Comparison of ENCODE assay signal across 1 cellular context in genomic region chr10:74006269-74006668, GRCh38.
TF ChIP-seq lines count a peak whose summit lies in the region.

No MANE protein-coding gene starts in this region.

TF ChIP-seq in HepG2, 621 proteins besides CTCF, POLR2A, EP300 and RAD21:
- no peak for TF ChIP-seq ZFP90 (CRISPR knock-in tag; IDR thresholded peaks at IDR 0.05; ENCODE audit: borderline replicate concordance)
- TF ChIP-seq ZNF251 (CRISPR knock-in tag; IDR thresholded peaks at IDR 0.05), result no peak
- TF ChIP-seq ZBTB37 (CRISPR knock-in tag; IDR thresholded peaks at IDR 0.05), result no peak
- TF ChIP-seq MBNL3 (CRISPR knock-in tag; conservative IDR thresholded peaks at IDR 0.05), result no peak
- no peak for TF ChIP-seq ZNF44 (CRISPR knock-in tag; IDR thresholded peaks at IDR 0.05)
- no peak for TF ChIP-seq KLF13 (CRISPR knock-in tag; IDR thresholded peaks at IDR 0.05)
- no peak for TF ChIP-seq MZF1 (CRISPR knock-in tag; IDR thresholded peaks at IDR 0.05; ENCODE audit: borderline replicate concordance)
- no peak for TF ChIP-seq ARHGAP35 (CRISPR knock-in tag; IDR thresholded peaks at IDR 0.05; ENCODE audit: borderline replicate concordance)
- TF ChIP-seq ZNF563 (CRISPR knock-in tag; IDR thresholded peaks at IDR 0.05), result no peak
